ENCODE assay signal across 1 cellular context in genomic region chr1:168291222-168291824, GRCh38.
TF ChIP-seq lines count a peak whose summit lies in the region.

No MANE protein-coding gene starts in this region.

TF ChIP-seq in GM23338, 12 proteins besides CTCF, POLR2A, EP300 and RAD21:
- TF ChIP-seq ZNF462 (CRISPR knock-in tag; IDR thresholded peaks at IDR 0.05) = no peak
- TF ChIP-seq STAT1 (IDR thresholded peaks at IDR 0.05; ENCODE audit: unreplicated experiment) = no peak
- no peak for TF ChIP-seq CREB1 (CRISPR knock-in tag; IDR thresholded peaks at IDR 0.05; ENCODE audit: low read depth)
- TF ChIP-seq JUNB (IDR thresholded peaks at IDR 0.05; ENCODE audit: unreplicated experiment) = no peak
- no peak for TF ChIP-seq POLR2AphosphoS5 (IDR thresholded peaks at IDR 0.05; ENCODE audit: low read depth)
- no peak for TF ChIP-seq ETS1 (IDR thresholded peaks at IDR 0.05)
- no peak for TF ChIP-seq EZH2 (IDR thresholded peaks at IDR 0.05; ENCODE audit: low read depth, unreplicated experiment)
- TF ChIP-seq ZNF114 (CRISPR knock-in tag; IDR thresholded peaks at IDR 0.05) = no peak
- no peak for TF ChIP-seq REST (IDR thresholded peaks at IDR 0.05; ENCODE audit: unreplicated experiment)
TF ChIP-seq in GM23338: peak in this region for 0.
